2 cellular contexts compared by ENCODE assay signal in genomic region chr22:36037102-36037758, GRCh38.
TF ChIP-seq lines count a peak whose summit lies in the region.

No MANE protein-coding gene starts in this region.

TF ChIP-seq in K562, 482 proteins besides CTCF, POLR2A, EP300 and RAD21:
- TF ChIP-seq PURB (CRISPR knock-in tag; IDR thresholded peaks at IDR 0.05; ENCODE audit: low read depth) (no peak), ZNF57 (CRISPR knock-in tag; IDR thresholded peaks at IDR 0.05) (no peak), KDM1A (IDR thresholded peaks at IDR 0.05) (no peak), TAL1 (IDR thresholded peaks at IDR 0.05) (no peak)

TF ChIP-seq in HepG2, 621 proteins besides CTCF, POLR2A, EP300 and RAD21:
- TF ChIP-seq ONECUT2 (CRISPR knock-in tag; IDR thresholded peaks at IDR 0.05) = peak; percentile 63
- no peak for TF ChIP-seq ZNF124 (CRISPR knock-in tag; IDR thresholded peaks at IDR 0.05)
